In genomic region chr1:41365772-41366427, GRCh38 we compare ENCODE assay signal across 8 cellular contexts. TPM values are rescaled to one million over a fixed set of nuclear protein-coding genes. Genes with fewer than 3 reads are reported as not detected.
DNase-seq lines count a peak whose midpoint lies in the region; ATAC-seq, FAIRE-seq and TF ChIP-seq lines count a peak whose summit lies in the region.

No MANE protein-coding gene starts in this region.

- H3K4me1 Mint-ChIP-seq in activated CD4-positive, alpha-beta T cell treated with anti-CD3 and anti-CD28 coated beads for 36 hours, result peaks cover 9% of the 10 kb centered on the region
- peaks cover 13% of the 10 kb centered on the region for H3K4me1 Mint-ChIP-seq in progenitor cell of endocrine pancreas (ENCODE audit: low read depth)

- H2AK5ac ChIP-seq in H1 (ENCODE audit: low read depth, low read length), result 0 out of 2 replicates have a peak overlapping the region, but pooled peaks have one; percentile 59

- H3K27ac ChIP-seq in H1 (ENCODE audit: low read depth, low read length), result no peak overlapping the region

- H3K9me3 ChIP-seq in H1 (ENCODE audit: insufficient read depth in 2 of 2, low read depth in 1 of 2, low read length in 1 of 2), result no peaks in the 10 kb centered on the region

- intact Hi-C loops in activated CD4-positive, alpha-beta T cell treated with anti-CD3 and anti-CD28 coated beads for 36 hours (cut with DNase I, micrococcal nuclease), result loop anchor here (1.0 to 10.0 kb wide), 3 partner anchors 17 to 1089 kb away; partner anchors contain the start of genes PPCS (in 1 of the 2) and ZMYND12 (in 1 of the 2)

- H3K23me2 ChIP-seq in H1 (ENCODE audit: low read depth, low read length), result peaks cover 16% of the 10 kb centered on the region; the same call in 1 of the 2 replicates

- no peaks in the 10 kb centered on the region for H3K9me3 Mint-ChIP-seq in activated CD4-positive, alpha-beta T cell treated with anti-CD3 and anti-CD28 coated beads for 36 hours (ENCODE audit: low read depth)
- H3K9me3 Mint-ChIP-seq in progenitor cell of endocrine pancreas (ENCODE audit: low read depth), result no peaks in the 10 kb centered on the region

- no peak overlapping the region for H2AFZ ChIP-seq in H1 (ENCODE audit: low read length)

- no peak overlapping the region for H4K8ac ChIP-seq in H1 (ENCODE audit: extremely low read depth, insufficient read depth, low read length)

- no peak for TF ChIP-seq CTCF in H1 (IDR thresholded peaks at IDR 0.05; ENCODE audit: control extremely low read depth in 1 of 3, insufficient read depth in 1 of 3, low read depth in 1 of 3, low read length in 3 of 3)
- TF ChIP-seq CTCF in progenitor cell of endocrine pancreas (IDR thresholded peaks at IDR 0.05; ENCODE audit: unreplicated experiment), result no peak

- no peak for TF ChIP-seq RAD21 in H1 (IDR thresholded peaks at IDR 0.05 in 1 of 2, conservative IDR thresholded peaks at IDR 0.05 in 1 of 2; ENCODE audit: low read depth in 2 of 2, low read length in 2 of 2)

- FAIRE-seq in H1 (lab: Jason Lieb, UNC), result no peak

- H3K9ac ChIP-seq in H1 (replicated peaks in 1 of 4; ENCODE audit: extremely low read depth in 1 of 4, low read depth in 3 of 4, low read length in 3 of 4), result no peak overlapping the region

- no peaks in the 10 kb centered on the region for H3K36me3 Mint-ChIP-seq in activated CD4-positive, alpha-beta T cell treated with anti-CD3 and anti-CD28 coated beads for 36 hours (ENCODE audit: low read depth)
- H3K36me3 Mint-ChIP-seq in progenitor cell of endocrine pancreas (ENCODE audit: insufficient read depth), result no peaks in the 10 kb centered on the region

- no peak overlapping the region for H3K4ac ChIP-seq in H1 (replicated peaks; ENCODE audit: insufficient read length, low read depth, low read length)

- peak overlapping the region; percentile 78 to 87 for H3K4me2 ChIP-seq in H1 (ENCODE audit: insufficient read depth in 1 of 2, low read depth in 2 of 2, low read length in 2 of 2)

- CTCF ChIA-PET in activated CD4-positive, alpha-beta T cell treated with anti-CD3 and anti-CD28 coated beads for 36 hours (lab: Charles Lee), result interaction anchor here (1.0 to 1.2 kb wide), 2 partner anchors 9 to 21 kb away, joined by 3 read pairs; no protein-coding TSS in a partner anchor
- CTCF ChIA-PET in H1 (lab: Charles Lee; ENCODE audit: partially characterized antibody), result interaction anchor here (1.0 to 7.3 kb wide), 3 partner anchors 14 to 52 kb away, joined by 4 to 39 read pairs (median 4); no protein-coding TSS in a partner anchor

- POLR2A ChIA-PET in activated CD4-positive, alpha-beta T cell treated with anti-CD3 and anti-CD28 coated beads for 36 hours (lab: Charles Lee), result no interaction called here
- POLR2A ChIA-PET in H1 (lab: Charles Lee; ENCODE audit: partially characterized antibody), result interaction anchor here (1.5 to 2.6 kb wide), 2 partner anchors 16 to 37 kb away, joined by 4 to 10 read pairs; no protein-coding TSS in a partner anchor

- DNase-seq in activated CD4-positive, alpha-beta T cell treated with anti-CD3 and anti-CD28 coated beads for 36 hours, result peak; percentile 54
- DNase-seq in activated CD4-positive, alpha-beta T cell treated with anti-CD3 and anti-CD28 coated beads for 1 hour, result no peak
- DNase-seq in NCI-H446 treated with DMSO at 0.1 percent for 48 hours (lab: John Stamatoyannopoulos, UW) (peak; percentile 94), H1 (ENCODE audit: low read depth in 1 of 2, low spot score in 2 of 2) (no peak), progenitor cell of endocrine pancreas (ENCODE audit: low spot score, unreplicated experiment) (no peak), GM19240 (ENCODE audit: insufficient read length, low spot score) (no peak), SKM-1 (lab: John Stamatoyannopoulos, UW; ENCODE audit: unreplicated experiment) (no peak)

- H3K14ac ChIP-seq in H1 (ENCODE audit: insufficient read length), result no peak overlapping the region

- H2BK5ac ChIP-seq in H1 (ENCODE audit: low read depth, low read length), result peak overlapping the region; percentile 71; the same call in 1 of the 2 replicates

- peaks cover 21 to 52% (median 37%) of the 10 kb centered on the region in 4 experiments for H3K27me3 ChIP-seq in H1 (replicated peaks in 1 of 4; ENCODE audit: control insufficient read depth in 3 of 4, extremely low read depth in 1 of 4, insufficient read depth in 3 of 4, low read length in 3 of 4)

- no peaks in the 10 kb centered on the region for H3K79me1 ChIP-seq in H1 (ENCODE audit: low read depth, low read length)

- H4K20me1 ChIP-seq in H1 (replicated peaks in 1 of 2; ENCODE audit: control insufficient read depth in 1 of 2, insufficient read depth in 2 of 2, low read length in 2 of 2), result peaks cover 5 to 11% of the 10 kb centered on the region in 2 experiments

- H4K5ac ChIP-seq in H1 (ENCODE audit: insufficient read length, low read depth, low read length), result no peak overlapping the region

- H3K79me2 ChIP-seq in H1 (ENCODE audit: control insufficient read depth in 1 of 2, insufficient read depth in 2 of 2, low read length in 2 of 2), result no peaks in the 10 kb centered on the region

- no peak for TF ChIP-seq POLR2A in H1 (IDR thresholded peaks at IDR 0.05; ENCODE audit: control extremely low read depth in 1 of 2, low read depth in 2 of 2, low read length in 2 of 2)

- H3K23ac ChIP-seq in H1 (ENCODE audit: insufficient read length), result no peak overlapping the region

- TF ChIP-seq EP300 in H1 (IDR thresholded peaks at IDR 0.05; ENCODE audit: borderline replicate concordance in 1 of 2, low read depth in 2 of 2, low read length in 2 of 2), result no peak

- H3K18ac ChIP-seq in H1 (ENCODE audit: extremely low read depth, low read length), result peak overlapping the region; percentile 71

- H2BK20ac ChIP-seq in H1 (ENCODE audit: low read length), result 0 out of 2 replicates have a peak overlapping the region, but pooled peaks have one; percentile 61

- H4K91ac ChIP-seq in H1 (replicated peaks; ENCODE audit: insufficient read length, low read length), result no peak overlapping the region

- H3K27ac Mint-ChIP-seq in activated CD4-positive, alpha-beta T cell treated with anti-CD3 and anti-CD28 coated beads for 36 hours, result no peak overlapping the region
- H3K27ac Mint-ChIP-seq in progenitor cell of endocrine pancreas, result no peak overlapping the region

- peak overlapping the region; percentile 60; the same call in 1 of the 2 replicates for H2BK12ac ChIP-seq in H1 (ENCODE audit: low read depth, low read length)

- WGBS in H1 (ENCODE audit: extremely low coverage in 1 of 2, insufficient coverage in 1 of 2, insufficient read length in 1 of 2, insufficient replicate concordance in 2 of 2, low coverage in 1 of 2, low lambda C conversion rate in 2 of 2, missing lambda C conversion rate in 1 of 2), 2 experiments, result 5% methylated on average over 2 of the region's 20 CpGs; no CpG with 5 or more reads in 1 of the 2 experiments

- no peak overlapping the region for H2BK120ac ChIP-seq in H1 (replicated peaks; ENCODE audit: low read depth, low read length)

- no peak overlapping the region for H3K56ac ChIP-seq in H1 (replicated peaks; ENCODE audit: insufficient read length, low read depth, low read length)

- H3K27me3 Mint-ChIP-seq in activated CD4-positive, alpha-beta T cell treated with anti-CD3 and anti-CD28 coated beads for 36 hours, result peaks cover 31% of the 10 kb centered on the region
- H3K27me3 Mint-ChIP-seq in progenitor cell of endocrine pancreas, result peaks cover 50% of the 10 kb centered on the region

- H3K4me1 ChIP-seq in H1 (replicated peaks in 1 of 4; ENCODE audit: control insufficient read depth in 3 of 4, insufficient read depth in 4 of 4, low read length in 3 of 4), result peaks cover 10 to 54% (median 40%) of the 10 kb centered on the region in 4 experiments

- no peak overlapping the region for H3K4me3 Mint-ChIP-seq in activated CD4-positive, alpha-beta T cell treated with anti-CD3 and anti-CD28 coated beads for 36 hours
- H3K4me3 Mint-ChIP-seq in progenitor cell of endocrine pancreas (ENCODE audit: low read depth), result peak overlapping the region; percentile 45

- no peaks in the 10 kb centered on the region for H3K36me3 ChIP-seq in H1 (ENCODE audit: control insufficient read depth in 2 of 4, insufficient read depth in 4 of 4, low read length in 3 of 4)

- peak overlapping the region; percentile 74; the same call in 1 of the 2 replicates for H2BK15ac ChIP-seq in H1 (ENCODE audit: low read length)

- no peak for ATAC-seq in activated CD4-positive, alpha-beta T cell treated with anti-CD3 and anti-CD28 coated beads for 36 hours
- no peak for ATAC-seq in HG03432 (IDR thresholded peaks at IDR 0.05; ENCODE audit: unreplicated experiment)

- peak overlapping the region; percentile 30 to 70 (median 36) for H3K4me3 ChIP-seq in H1 (ENCODE audit: extremely low read depth in 1 of 4, insufficient read depth in 2 of 4, low read depth in 3 of 4, low read length in 4 of 4)

TF ChIP-seq in H1, 55 proteins besides CTCF, POLR2A, EP300 and RAD21:
- peak in 1 of 2 experiments; percentile 46; a peak in 2 of 4 replicates for TF ChIP-seq SIN3A (conservative IDR thresholded peaks at IDR 0.05 in 1 of 2, IDR thresholded peaks at IDR 0.05 in 1 of 2; ENCODE audit: low read depth in 1 of 2, low read length in 2 of 2)
- TF ChIP-seq ASH2L (IDR thresholded peaks at IDR 0.05; ENCODE audit: low read length), result no peak
- TF ChIP-seq CREB1 (IDR thresholded peaks at IDR 0.05), result no peak
- peak; percentile 44 for TF ChIP-seq KDM4A (IDR thresholded peaks at IDR 0.05; ENCODE audit: low read depth, low read length, severe bottlenecking)

RNA-seq across cellular contexts. Expression of gene FOXO6, which starts 4.7 kb away (rescaled TPM):
- under 1 TPM in 1 of 2 experiments, not detected in 1; 0.09 TPM for total RNA-seq in activated CD4-positive, alpha-beta T cell treated with anti-CD3 and anti-CD28 coated beads for 36 hours
- total RNA-seq in H1 (2021; fragmentation: NEBNext Ultra II Directional; extraction: Animal tissue kit (Norgen Biotek cat#: 25700)), result 3.0 and 3.8 TPM in 2 replicates
- polyA plus RNA-seq in H1 (2011; rRNA removed), result 0.59 and 1.2 TPM in 2 replicates
- 0.52 TPM for polyA plus RNA-seq in H1 (2011; cell fraction: cytosol; rRNA removed)
- 1.8 TPM for polyA plus RNA-seq in H1 (2011; cell fraction: nucleus; rRNA removed)
- 2.2 to 4.1 TPM (median 3.4 TPM) in 4 replicates for polyA plus RNA-seq in H1 (2012, experiment 1 of 2)
- polyA plus RNA-seq in H1 (2012, experiment 2 of 2), result 1.4 TPM
- 1.9 TPM for polyA plus RNA-seq in H1 (2013, experiment 1 of 2)
- polyA plus RNA-seq in H1 (2013, experiment 2 of 2), result 1.8 TPM
- polyA minus RNA-seq in H1 (2011; rRNA and poly(A)+ RNA removed), result 0.27 and 0.54 TPM in 2 replicates
- polyA minus RNA-seq in H1 (2011; cell fraction: cytosol; rRNA and poly(A)+ RNA removed), result 2.3 TPM
- 2.8 TPM for polyA minus RNA-seq in H1 (2011; cell fraction: nucleus; rRNA and poly(A)+ RNA removed)
- total RNA-seq in progenitor cell of endocrine pancreas, result 2.8 and 2.9 TPM in 2 replicates

Comparison
In these comparisons a context has a peak if more than half of its experiments do, and no peak if none do; other contexts are left out.
1. DNase-seq: peak in activated CD4-positive, alpha-beta T cell treated with anti-CD3 and anti-CD28 coated beads for 36 hours (single experiment) and NCI-H446 treated with DMSO at 0.1 percent for 48 hours (single experiment); none in activated CD4-positive, alpha-beta T cell treated with anti-CD3 and anti-CD28 coated beads for 1 hour (single experiment), H1 (0 of 2), progenitor cell of endocrine pancreas (single experiment), GM19240 (single experiment) and SKM-1 (single experiment).